In the genomic region with DNA sequence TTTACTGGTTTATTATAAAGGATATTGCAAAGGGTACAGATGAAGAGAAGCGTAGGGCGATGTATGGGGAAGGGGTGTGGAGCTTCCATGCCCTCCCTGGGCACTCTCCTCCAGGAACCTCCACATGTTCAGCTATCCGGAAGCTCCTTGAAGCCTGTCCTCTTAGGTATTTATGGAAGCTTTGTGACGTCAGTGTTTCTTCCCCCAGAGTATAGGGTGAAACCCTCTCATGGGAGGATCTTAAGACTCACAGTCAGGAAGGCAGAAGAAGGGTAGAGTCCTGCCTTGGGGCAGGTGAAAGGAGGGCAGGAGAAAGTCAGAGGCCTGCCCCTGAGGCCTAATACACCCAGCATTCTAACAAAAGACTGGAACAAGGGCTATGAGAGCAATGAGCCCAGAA, we compare ENCODE assay signal across 19 cellular contexts.
"Had no signal": no experiment of that assay in that cellular context is flagged by ENCODE, and none has a peak within 500 bp of the region (broad histone marks: within the 10 kb centered on the region; RNA-seq: fewer than 3 reads in every experiment).

No MANE protein-coding gene starts in this region.

- H3K4me1 ChIP-seq: gastrocnemius medialis had no signal

- H3K36me3 Mint-ChIP-seq: activated naive CD8-positive, alpha-beta T cell treated with anti-CD3 and anti-CD28 coated beads, Interleukin-2, amount 10 ng/mL, durations not matched to agents 7 days and 5 days; natural killer cell; T-cell; WTC11 had no signal

- H3K9me3 Mint-ChIP-seq: activated naive CD8-positive, alpha-beta T cell treated with anti-CD3 and anti-CD28 coated beads, Interleukin-2, amount 10 ng/mL, durations not matched to agents 7 days and 5 days; natural killer cell; T-cell; WTC11 had no signal

- ATAC-seq: body of pancreas, gastrocnemius medialis, WTC11 had no signal

- H3K27me3 ChIP-seq: body of pancreas, gastrocnemius medialis, heart left ventricle, upper lobe of left lung had no signal

- H3K4me3 ChIP-seq: body of pancreas, gastrocnemius medialis, heart left ventricle, thoracic aorta, upper lobe of left lung had no signal

- H3K27ac ChIP-seq: body of pancreas, gastrocnemius medialis, heart left ventricle, thoracic aorta, upper lobe of left lung had no signal

- H3K27ac Mint-ChIP-seq: activated naive CD8-positive, alpha-beta T cell treated with anti-CD3 and anti-CD28 coated beads, Interleukin-2, amount 10 ng/mL, durations not matched to agents 7 days and 5 days; T-cell; WTC11 had no signal

- DNase-seq: activated CD4-positive, alpha-beta T cell treated with anti-CD3 and anti-CD28 coated beads, Interleukin-2, amount 50 U/mL, for 1 hour; activated CD8-positive, alpha-beta memory T cell treated with anti-CD3 and anti-CD28 coated beads, Interleukin-2, amount 50 U/mL, for 48 hours; activated gamma-delta T cell treated with Interleukin-2 at 50 U/mL for 16 hours; activated naive CD8-positive, alpha-beta T cell treated with anti-CD3 and anti-CD28 coated beads, Interleukin-2, amount 10 ng/mL, durations not matched to agents 7 days and 5 days; amygdala; body of pancreas; cerebellar nuclear complex; cortex of kidney; erythroblast; gastrocnemius medialis; heart left ventricle; nucleus accumbens; posterior cingulate gyrus; stimulated activated CD8-positive, alpha-beta memory T cell treated with anti-CD3 and anti-CD28 coated beads, Interleukin-4, amount 100 ng/mL, for 48 hours; T-cell; upper lobe of left lung had no signal

- H3K27me3 Mint-ChIP-seq: T-cell had no signal

- H3K4me3 Mint-ChIP-seq: activated naive CD8-positive, alpha-beta T cell treated with anti-CD3 and anti-CD28 coated beads, Interleukin-2, amount 10 ng/mL, durations not matched to agents 7 days and 5 days; T-cell; WTC11 had no signal

- H3K9me3 ChIP-seq: body of pancreas, gastrocnemius medialis, heart left ventricle, thoracic aorta, upper lobe of left lung had no signal

- H3K36me3 ChIP-seq: gastrocnemius medialis, heart left ventricle, thoracic aorta, upper lobe of left lung had no signal
